ENCODE assay signal across 17 cellular contexts in genomic region chr17:77879226-77879895, GRCh38.
DNase-seq lines count a peak whose midpoint lies in the region; ATAC-seq, FAIRE-seq and TF ChIP-seq lines count a peak whose summit lies in the region.
"Had no signal": no experiment of that assay in that cellular context is flagged by ENCODE, and none has a peak within 500 bp of the region (broad histone marks: within the 10 kb centered on the region; RNA-seq: fewer than 3 reads in every experiment).

No MANE protein-coding gene starts in this region.

- no peaks in the 10 kb centered on the region for H3K27me3 Mint-ChIP-seq in activated naive CD8-positive, alpha-beta T cell treated with anti-CD3 and anti-CD28 coated beads, Interleukin-2, amount 10 ng/mL, durations not matched to agents 7 days and 5 days
- no peaks in the 10 kb centered on the region for H3K27me3 Mint-ChIP-seq in activated naive CD8-positive, alpha-beta T cell treated with anti-CD3 and anti-CD28 coated beads, Interleukin-2, amount 50 U/mL, for 24 hours
- peaks cover 17% of the 10 kb centered on the region for H3K27me3 Mint-ChIP-seq in IgD-negative memory B cell

- H3K9me3 Mint-ChIP-seq in activated naive CD8-positive, alpha-beta T cell treated with anti-CD3 and anti-CD28 coated beads, Interleukin-2, amount 10 ng/mL, durations not matched to agents 7 days and 5 days: peaks cover 14% of the 10 kb centered on the region
- H3K9me3 Mint-ChIP-seq in activated naive CD8-positive, alpha-beta T cell treated with anti-CD3 and anti-CD28 coated beads, Interleukin-2, amount 50 U/mL, for 24 hours: peaks cover 13% of the 10 kb centered on the region
- peaks cover 0 to 9% (median 9%) of the 10 kb centered on the region in 3 donors for H3K9me3 Mint-ChIP-seq in IgD-negative memory B cell

- TF ChIP-seq POLR2A in prostate gland (IDR thresholded peaks at IDR 0.05): no peak

- no peak for ATAC-seq in activated naive CD8-positive, alpha-beta T cell treated with anti-CD3 and anti-CD28 coated beads, Interleukin-2, amount 10 ng/mL, durations not matched to agents 7 days and 5 days (ENCODE audit: low read depth)
- ATAC-seq in activated naive CD8-positive, alpha-beta T cell treated with anti-CD3 and anti-CD28 coated beads, Interleukin-2, amount 50 U/mL, for 24 hours: no peak
- ATAC-seq in aorta (ENCODE audit: low FRiP score): no peak
- ATAC-seq: Panc1, Right ventricle myocardium inferior had no signal

- H3K9ac ChIP-seq in kidney (ENCODE audit: low read length in 2 of 2): no peak overlapping the region

- peaks cover 10% of the 10 kb centered on the region for H3K36me3 Mint-ChIP-seq in activated naive CD8-positive, alpha-beta T cell treated with anti-CD3 and anti-CD28 coated beads, Interleukin-2, amount 10 ng/mL, durations not matched to agents 7 days and 5 days
- peaks cover 16% of the 10 kb centered on the region for H3K36me3 Mint-ChIP-seq in activated naive CD8-positive, alpha-beta T cell treated with anti-CD3 and anti-CD28 coated beads, Interleukin-2, amount 50 U/mL, for 24 hours (ENCODE audit: low read depth)
- H3K36me3 Mint-ChIP-seq in IgD-negative memory B cell: peaks cover 6% of the 10 kb centered on the region

- H3K27me3 ChIP-seq in aorta (ENCODE audit: control insufficient read depth in 1 of 2, insufficient read depth in 2 of 2, low read length in 1 of 2) (no peaks in the 10 kb centered on the region), prostate gland (replicated peaks; ENCODE audit: insufficient read depth) (no peaks in the 10 kb centered on the region)
- H3K27me3 ChIP-seq: MG63 had no signal

- POLR2A ChIA-PET in activated naive CD8-positive, alpha-beta T cell treated with anti-CD3 and anti-CD28 coated beads, Interleukin-2, amount 10 ng/mL, durations not matched to agents 7 days and 5 days (lab: Charles Lee): interaction anchor here (0.6 kb wide), 1 partner anchor 14 kb away, joined by 3 read pairs; no protein-coding TSS in a partner anchor

- no peak for DNase-seq in activated naive CD8-positive, alpha-beta T cell treated with anti-CD3 and anti-CD28 coated beads, Interleukin-2, amount 10 ng/mL, durations not matched to agents 7 days and 5 days
- DNase-seq in activated naive CD8-positive, alpha-beta T cell treated with anti-CD3 and anti-CD28 coated beads, Interleukin-2, amount 50 U/mL, for 24 hours: no peak
- DNase-seq in kidney (peak; percentile 66), NCI-H1092 treated with DMSO at 0.1 percent for 48 hours (lab: John Stamatoyannopoulos, UW) (no peak), aorta (no peak), prostate gland (ENCODE audit: low spot score) (no peak)
- DNase-seq: Calu3, DMS79, MG63, NCI-H1105, NCI-H1694, NCI-H524 had no signal

- intact Hi-C loops in kidney (cut with DNase I) (no loop called here), aorta (cut with DNase I) (no loop called here), prostate gland (cut with DNase I) (loop anchor here (2.0 kb wide), 1 partner anchor 73 kb away; no protein-coding TSS in a partner anchor)

- H3K27ac ChIP-seq in kidney (ENCODE audit: low read depth in 2 of 2, low read length in 2 of 2) (no peak overlapping the region), aorta (ENCODE audit: low read depth in 1 of 2, low read length in 2 of 2) (no peak overlapping the region), prostate gland (no peak overlapping the region)
- H3K27ac ChIP-seq: C4-2B had no signal

- H3K4me3 ChIP-seq in kidney (ENCODE audit: low read length in 2 of 2): no peak overlapping the region
- no peak overlapping the region for H3K4me3 ChIP-seq in aorta (ENCODE audit: low read length in 2 of 2)
- H3K4me3 ChIP-seq in prostate gland: no peak overlapping the region
- H3K4me3 ChIP-seq: MG63 had no signal

- H3K4me1 ChIP-seq in kidney (ENCODE audit: control insufficient read depth in 1 of 2, insufficient read depth in 1 of 2, low read depth in 1 of 2, low read length in 2 of 2): peaks cover 0 to 23% of the 10 kb centered on the region in 2 donors
- no peaks in the 10 kb centered on the region for H3K4me1 ChIP-seq in aorta (ENCODE audit: control insufficient read depth in 1 of 2, insufficient read depth in 2 of 2, low read length in 2 of 2)
- H3K4me1 ChIP-seq in prostate gland (replicated peaks): no peaks in the 10 kb centered on the region

- H3K27ac Mint-ChIP-seq in activated naive CD8-positive, alpha-beta T cell treated with anti-CD3 and anti-CD28 coated beads, Interleukin-2, amount 10 ng/mL, durations not matched to agents 7 days and 5 days: peak overlapping the region; percentile 18
- H3K27ac Mint-ChIP-seq in activated naive CD8-positive, alpha-beta T cell treated with anti-CD3 and anti-CD28 coated beads, Interleukin-2, amount 50 U/mL, for 24 hours: no peak overlapping the region
- peak overlapping the region in 2 of 3 donors; percentile 35 to 76 for H3K27ac Mint-ChIP-seq in IgD-negative memory B cell

- FAIRE-seq in kidney (lab: Jason Lieb, UNC): no peak
- FAIRE-seq: H54 had no signal

- no peaks in the 10 kb centered on the region for H3K9me3 ChIP-seq in kidney (ENCODE audit: control insufficient read depth in 1 of 2, low read length in 2 of 2)
- H3K9me3 ChIP-seq in aorta (ENCODE audit: control insufficient read depth, low read length): no peaks in the 10 kb centered on the region
- H3K9me3 ChIP-seq in prostate gland: no peaks in the 10 kb centered on the region

- H3K36me3 ChIP-seq in kidney (ENCODE audit: control insufficient read depth in 1 of 2, insufficient read depth in 2 of 2, low read length in 2 of 2): no peaks in the 10 kb centered on the region
- no peaks in the 10 kb centered on the region for H3K36me3 ChIP-seq in aorta (ENCODE audit: control insufficient read depth in 1 of 2, insufficient read depth in 2 of 2, low read length in 1 of 2)
- no peaks in the 10 kb centered on the region for H3K36me3 ChIP-seq in prostate gland
- H3K36me3 ChIP-seq: MG63 had no signal

- WGBS in aorta, 2 donors: 97% methylated on average over 13 of the region's 13 CpGs
- WGBS in prostate gland: 94% methylated on average over 12 of the region's 13 CpGs

- no peak for TF ChIP-seq CTCF in kidney (IDR thresholded peaks at IDR 0.05; ENCODE audit: borderline replicate concordance, extremely low read depth, insufficient read depth)
- TF ChIP-seq CTCF in prostate gland (IDR thresholded peaks at IDR 0.05): no peak

- H3K4me1 Mint-ChIP-seq in activated naive CD8-positive, alpha-beta T cell treated with anti-CD3 and anti-CD28 coated beads, Interleukin-2, amount 10 ng/mL, durations not matched to agents 7 days and 5 days: peaks cover 33% of the 10 kb centered on the region
- H3K4me1 Mint-ChIP-seq in activated naive CD8-positive, alpha-beta T cell treated with anti-CD3 and anti-CD28 coated beads, Interleukin-2, amount 50 U/mL, for 24 hours: peaks cover 75% of the 10 kb centered on the region
- peaks cover 30 to 46% (median 34%) of the 10 kb centered on the region in 3 donors for H3K4me1 Mint-ChIP-seq in IgD-negative memory B cell

- H3K4me3 Mint-ChIP-seq in activated naive CD8-positive, alpha-beta T cell treated with anti-CD3 and anti-CD28 coated beads, Interleukin-2, amount 10 ng/mL, durations not matched to agents 7 days and 5 days: no peak overlapping the region
- no peak overlapping the region for H3K4me3 Mint-ChIP-seq in activated naive CD8-positive, alpha-beta T cell treated with anti-CD3 and anti-CD28 coated beads, Interleukin-2, amount 50 U/mL, for 24 hours
- no peak overlapping the region for H3K4me3 Mint-ChIP-seq in IgD-negative memory B cell
